Comparison of ENCODE assay signal across 8 cellular contexts in the genomic region with DNA sequence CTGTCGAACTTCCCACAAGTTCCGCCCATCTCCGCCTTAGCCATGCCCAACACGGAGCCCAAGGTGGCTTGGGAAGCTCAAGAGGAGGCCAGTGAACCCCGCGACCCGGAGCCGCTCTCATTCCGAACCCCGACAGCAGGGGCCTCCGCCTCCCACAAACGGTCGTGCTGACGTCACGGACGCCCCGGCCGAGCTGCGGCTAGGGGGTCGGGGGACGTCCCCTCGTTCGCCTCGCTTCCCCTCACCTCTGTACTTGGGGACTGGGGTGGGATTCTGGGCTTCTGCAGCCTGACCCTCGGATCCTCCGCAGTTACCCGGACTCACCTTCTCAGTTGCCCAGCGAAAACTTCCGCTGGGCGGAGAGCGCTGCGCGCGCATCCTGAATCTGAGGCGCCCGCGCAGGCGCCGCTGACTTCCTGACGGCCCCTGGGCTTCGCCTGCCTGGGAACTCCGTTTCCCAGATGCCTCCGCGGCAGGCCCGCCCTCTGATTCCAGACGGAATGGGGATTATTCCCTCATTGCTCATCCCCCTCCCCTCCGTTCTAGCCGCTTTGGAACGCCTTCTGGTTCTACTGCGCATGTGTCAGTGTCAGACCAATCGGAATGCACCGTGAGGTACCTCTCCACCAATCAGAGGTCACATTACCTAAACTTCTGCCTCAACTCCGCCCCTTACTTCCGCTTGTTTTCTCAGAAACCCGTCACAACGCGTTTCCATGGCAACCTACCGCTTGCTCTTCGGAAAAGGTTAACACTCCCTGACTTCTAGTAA. TPM values are rescaled to one million over a fixed set of nuclear protein-coding genes. Genes with fewer than 3 reads are reported as not detected.
DNase-seq lines count a peak whose midpoint lies in the region; ATAC-seq, FAIRE-seq and TF ChIP-seq lines count a peak whose summit lies in the region.

A gene with protein sequence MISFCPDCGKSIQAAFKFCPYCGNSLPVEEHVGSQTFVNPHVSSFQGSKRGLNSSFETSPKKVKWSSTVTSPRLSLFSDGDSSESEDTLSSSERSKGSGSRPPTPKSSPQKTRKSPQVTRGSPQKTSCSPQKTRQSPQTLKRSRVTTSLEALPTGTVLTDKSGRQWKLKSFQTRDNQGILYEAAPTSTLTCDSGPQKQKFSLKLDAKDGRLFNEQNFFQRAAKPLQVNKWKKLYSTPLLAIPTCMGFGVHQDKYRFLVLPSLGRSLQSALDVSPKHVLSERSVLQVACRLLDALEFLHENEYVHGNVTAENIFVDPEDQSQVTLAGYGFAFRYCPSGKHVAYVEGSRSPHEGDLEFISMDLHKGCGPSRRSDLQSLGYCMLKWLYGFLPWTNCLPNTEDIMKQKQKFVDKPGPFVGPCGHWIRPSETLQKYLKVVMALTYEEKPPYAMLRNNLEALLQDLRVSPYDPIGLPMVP (minus strand): TSS at position 351 of the 772 bp plus-strand sequence. CDS start 9,210 bp downstream, outside the sequence.

- H3K4me1 Mint-ChIP-seq in T-cell = peaks cover 35 to 58% (median 58%) of the 10 kb centered on the region in 3 donors

- peak; percentile 83 for TF ChIP-seq POLR2A in GM12891 (IDR thresholded peaks at IDR 0.05; ENCODE audit: low read depth, low read length)
- TF ChIP-seq POLR2A in tibial nerve (IDR thresholded peaks at IDR 0.05) = peak; percentile 72 to 74

- H3K36me3 Mint-ChIP-seq in T-cell = peaks cover 10% of the 10 kb centered on the region

- peak; percentile 53 to 83 for TF ChIP-seq EP300 in tibial nerve (IDR thresholded peaks at IDR 0.05)

- ATAC-seq in HG02840 (IDR thresholded peaks at IDR 0.05; ENCODE audit: low FRiP score, unreplicated experiment) = peak; percentile 85
- ATAC-seq in T-cell (replicated peaks in 1 of 4) = peak; percentile 85 to 88 (median 86)

- peak; percentile 87 for DNase-seq in GM12891 (ENCODE audit: insufficient read length, low spot score)
- DNase-seq in NCI-H1436 treated with DMSO at 0.1 percent for 48 hours (lab: John Stamatoyannopoulos, UW) = peak; percentile 100
- DNase-seq in T-cell = peak; percentile 92 to 99 (median 98)
- DNase-seq in cardiac muscle cell (ENCODE audit: low read depth in 1 of 2, low spot score in 1 of 2) = peak; percentile 100
- DNase-seq in tibial nerve (ENCODE audit: low spot score in 2 of 2) = peak; percentile 97 to 98

- CTCF ChIA-PET in T-cell (lab: Charles Lee) = interaction anchor here in 1 of 2 donors (0.9 kb wide), 2 partner anchors 34 to 111 kb away, joined by 3 to 4 read pairs; no protein-coding TSS in a partner anchor

- H3K79me2 ChIP-seq in parathyroid adenoma = peaks cover 27% of the 10 kb centered on the region

- H3K4me3 ChIP-seq in cardiac muscle cell (peak within 1 kb of the TSS; percentile 72), parathyroid adenoma (ENCODE audit: low read depth, low read length) (peak within 1 kb of the TSS; percentile 97), tibial nerve (peak within 1 kb of the TSS; percentile 94 to 98 (median 96))

- FAIRE-seq in GM12891 (lab: Jason Lieb, UNC) = peak; percentile 100

- peak within 1 kb of the TSS; percentile 19 for H3K9ac ChIP-seq in parathyroid adenoma

- H3K27me3 ChIP-seq in cardiac muscle cell (no peaks in the 10 kb centered on the region), parathyroid adenoma (ENCODE audit: control insufficient read depth, insufficient read depth, low read length) (no peaks in the 10 kb centered on the region), tibial nerve (no peaks in the 10 kb centered on the region)

- no peaks in the 10 kb centered on the region for H3K27me3 Mint-ChIP-seq in T-cell

- H3K27ac Mint-ChIP-seq in T-cell = peak within 1 kb of the TSS; percentile 99 to 100

- H3K36me3 ChIP-seq in cardiac muscle cell = no peaks in the 10 kb centered on the region
- H3K36me3 ChIP-seq in parathyroid adenoma (ENCODE audit: control insufficient read depth, insufficient read depth, low read length) = no peaks in the 10 kb centered on the region
- H3K36me3 ChIP-seq in tibial nerve = peaks cover 0 to 26% (median 2%) of the 10 kb centered on the region in 3 donors

- peak; percentile 18 for TF ChIP-seq CTCF in cardiac muscle cell (IDR thresholded peaks at IDR 0.05; ENCODE audit: low read depth, low read length)
- TF ChIP-seq CTCF in parathyroid adenoma (IDR thresholded peaks at IDR 0.05) = no peak
- peak in 2 of 5 experiments; percentile 33 to 36 for TF ChIP-seq CTCF in tibial nerve (IDR thresholded peaks at IDR 0.05)

- WGBS in adipose tissue, 3 donors = 0 to 1% (median 0%) methylated on average over 59 of the region's 59 CpGs
- WGBS in tibial nerve, 2 donors = 0% methylated on average over 38 to 53 of the region's 59 CpGs

- POLR2A ChIA-PET in T-cell (lab: Charles Lee) = no interaction called here

- no peaks in the 10 kb centered on the region for H3K9me3 ChIP-seq in cardiac muscle cell (ENCODE audit: low read depth)
- H3K9me3 ChIP-seq in parathyroid adenoma (ENCODE audit: control insufficient read depth, low read length) = no peaks in the 10 kb centered on the region
- H3K9me3 ChIP-seq in tibial nerve = no peaks in the 10 kb centered on the region

- H3K4me1 ChIP-seq in cardiac muscle cell (ENCODE audit: low read depth) = no peaks in the 10 kb centered on the region
- H3K4me1 ChIP-seq in parathyroid adenoma = peaks cover 4% of the 10 kb centered on the region
- peaks cover 0 to 48% (median 19%) of the 10 kb centered on the region in 4 donors for H3K4me1 ChIP-seq in tibial nerve

- H2AFZ ChIP-seq in parathyroid adenoma = peak within 1 kb of the TSS; percentile 87

- peak within 1 kb of the TSS; percentile 87 to 93 (median 92) for H3K4me3 Mint-ChIP-seq in T-cell

- no peaks in the 10 kb centered on the region for H3K9me3 Mint-ChIP-seq in T-cell

- H3K27ac ChIP-seq in adipose tissue (ENCODE audit: low read depth, low read length) (peak within 1 kb of the TSS; percentile 19), cardiac muscle cell (peak within 1 kb of the TSS; percentile 46), parathyroid adenoma (peak within 1 kb of the TSS; percentile 84), tibial nerve (peak within 1 kb of the TSS; percentile 93 to 97 (median 96))

- peak within 1 kb of the TSS; percentile 97 for H3K4me2 ChIP-seq in parathyroid adenoma (ENCODE audit: low read length)

TF ChIP-seq in GM12891, 5 proteins besides CTCF, POLR2A, EP300 and RAD21:
- peak; percentile 32; the same call in 1 of the 2 replicates for TF ChIP-seq TAF1 (IDR thresholded peaks at IDR 0.05; ENCODE audit: low read depth, low read length)
- TF ChIP-seq POLR2AphosphoS5 (IDR thresholded peaks at IDR 0.05; ENCODE audit: low read depth, low read length) = peak; percentile 78
- TF ChIP-seq POU2F2 (IDR thresholded peaks at IDR 0.05; ENCODE audit: low read depth, low read length) = no peak
- no peak for TF ChIP-seq PAX5 (IDR thresholded peaks at IDR 0.05; ENCODE audit: insufficient read depth, low read length, severe bottlenecking)
- TF ChIP-seq SPI1 (IDR thresholded peaks at IDR 0.05; ENCODE audit: low read depth, low read length) = no peak; the same call in 1 of the 2 replicates

RNA-seq across cellular contexts. Expression of the gene that starts here (rescaled TPM):
- 25.9 TPM for polyA plus RNA-seq in GM12891 (2012; ENCODE audit: low read depth, missing spikeins)
- total RNA-seq in T-cell (100 to 1,000 TPM in 2 of 5 donors, 10 to 100 TPM in 3; 84.0 to 104 (median 99.3) TPM), cardiac muscle cell (29.9 and 34.3 TPM in 2 replicates), tibial nerve (10 to 100 TPM; 25.7 to 51.3 (median 30.1) TPM)
- polyA plus RNA-seq in adipose tissue (10 to 100 TPM; 20.0 to 25.9 (median 25.6) TPM), cardiac muscle cell (38.1 and 45.9 TPM in 2 replicates)

Comparison
In these comparisons a context has a peak if more than half of its experiments do, and no peak if none do; other contexts are left out.
1. Peak in every context shown above with its lines: DNase-seq, ATAC-seq, H3K4me3 ChIP-seq and H3K27ac ChIP-seq.
2. H3K27ac ChIP-seq: peak in every context shown above with its lines; median percentile 96 in tibial nerve; 84 in parathyroid adenoma; 46 in cardiac muscle cell; 19 in adipose tissue.